In genomic region chr3:159766563-159767185, GRCh38 we compare ENCODE assay signal across 8 cellular contexts.
DNase-seq lines count a peak whose midpoint lies in the region; ATAC-seq, FAIRE-seq and TF ChIP-seq lines count a peak whose summit lies in the region.

No MANE protein-coding gene starts in this region.

- H3K4me3 ChIP-seq in AG10803 (ENCODE audit: low read length) (peak overlapping the region; percentile 85), adipocyte (ENCODE audit: low read length) (peak overlapping the region; percentile 88)

- no peaks in the 10 kb centered on the region for H3K36me3 ChIP-seq in adipocyte (ENCODE audit: control insufficient read depth, insufficient read depth, low read length, severe bottlenecking)

- no peak overlapping the region for H3K9ac ChIP-seq in adipocyte (ENCODE audit: low read length)

- H3K4me1 ChIP-seq in adipocyte (ENCODE audit: control insufficient read depth, insufficient read depth, low read length), result peaks cover 16% of the 10 kb centered on the region

- DNase-seq in AG10803 (ENCODE audit: low read depth) (peak; percentile 60), HT1080 (ENCODE audit: low read depth) (peak; percentile 67), adipocyte (ENCODE audit: low read depth) (peak; percentile 62), left kidney (ENCODE audit: low read depth, low spot score) (peak; percentile 51), left colon (no peak), frontal cortex (ENCODE audit: low spot score in 2 of 2) (no peak)

- no peaks in the 10 kb centered on the region for H3K9me3 ChIP-seq in adipocyte (ENCODE audit: control insufficient read depth, low read length)

- no peak for ATAC-seq in GM21737 (IDR thresholded peaks at IDR 0.05; ENCODE audit: unreplicated experiment)
- no peak for ATAC-seq in left colon
- no peak for ATAC-seq in HG02798 (IDR thresholded peaks at IDR 0.05; ENCODE audit: poor library complexity, unreplicated experiment)

- FAIRE-seq in frontal cortex (lab: Jason Lieb, UNC), result no peak

- no peaks in the 10 kb centered on the region for H3K27me3 ChIP-seq in adipocyte (replicated peaks; ENCODE audit: control insufficient read depth, insufficient read depth, low read length)

- TF ChIP-seq CTCF in AG10803 (conservative IDR thresholded peaks at IDR 0.05; ENCODE audit: low read length), result peak; percentile 70

- intact Hi-C loops in left colon (cut with DNase I, micrococcal nuclease), result no loop called here

Comparison
In these comparisons a context has a peak if more than half of its experiments do, and no peak if none do; other contexts are left out.
1. DNase-seq: peak in AG10803 (single experiment), HT1080 (single experiment), adipocyte (single experiment) and left kidney (single experiment); none in left colon (0 of 2) and frontal cortex (0 of 2).